ENCODE assay signal across 20 cellular contexts in the genomic region with DNA sequence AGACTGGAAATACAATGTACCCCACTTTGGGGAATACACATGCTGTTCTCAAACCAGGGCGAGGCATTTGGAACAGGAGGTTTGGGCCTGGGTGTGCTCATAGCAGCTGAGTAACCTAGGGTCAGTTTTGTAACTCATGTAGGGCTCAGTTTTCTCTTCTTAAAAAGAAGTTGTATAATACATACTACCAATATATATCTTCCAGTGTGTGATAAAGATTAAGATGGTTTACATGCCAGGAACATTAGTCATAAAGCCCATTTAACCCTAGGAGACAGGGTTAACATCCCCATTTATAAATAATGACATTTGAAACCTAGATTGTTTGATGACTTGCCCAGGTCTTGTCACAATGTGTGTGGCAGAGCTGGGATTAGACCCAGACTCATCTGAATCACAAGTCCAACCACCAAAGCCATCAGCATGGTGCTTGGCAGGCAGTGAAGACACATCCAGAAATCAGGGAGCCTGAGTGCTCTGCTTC. TPM values are rescaled to one million over a fixed set of nuclear protein-coding genes. Genes with fewer than 3 reads are reported as not detected.
DNase-seq lines count a peak whose midpoint lies in the region; ATAC-seq, FAIRE-seq and TF ChIP-seq lines count a peak whose summit lies in the region.
"Had no signal": no experiment of that assay in that cellular context is flagged by ENCODE, and none has a peak within 500 bp of the region (broad histone marks: within the 10 kb centered on the region; RNA-seq: fewer than 3 reads in every experiment).

No MANE protein-coding gene starts in this region.

- TSS peak; percentile 29 for BruUV-seq in mammary epithelial cell (replicated peaks; lab: Mats Ljungman, UMichigan)

- DNase-seq in left ventricle myocardium superior (no peak), Right ventricle myocardium inferior (ENCODE audit: missing footprints) (no peak), mammary epithelial cell (peak; percentile 21), iris pigment epithelial cell (ENCODE audit: low read depth) (peak; percentile 27), small intestine (no peak), dorsolateral prefrontal cortex (no peak)
- DNase-seq in activated CD4-positive, CD25-positive, alpha-beta regulatory T cell (lab: John Stamatoyannopoulos, UW): no peak
- DNase-seq: 8988T; activated CD4-positive, alpha-beta T cell treated with anti-CD3 and anti-CD28 coated beads for 1 hour; activated naive CD4-positive, alpha-beta T cell treated with anti-CD3 and anti-CD28 coated beads, Interleukin-2, amount 50 U/mL, for 16 hours; CD4-positive, alpha-beta T cell; effector memory CD4-positive, alpha-beta T cell; heart left ventricle; left cardiac atrium; NCI-H1417 treated with DMSO at 0.1 percent for 48 hours; stimulated activated CD4-positive, alpha-beta T cell treated with anti-CD3 and anti-CD28 coated beads, Interleukin-2, amount 100 ng/mL, for 24 hours; stimulated activated CD8-positive, alpha-beta memory T cell treated with anti-CD3 and anti-CD28 coated beads, Interleukin-4, amount 100 ng/mL, for 48 hours had no signal

- peak overlapping the region; percentile 63 for H3K27ac ChIP-seq in mammary epithelial cell (ENCODE audit: insufficient read depth, low read depth, low read length)
- peak overlapping the region in 1 of 2 donors; percentile 50 for H3K27ac ChIP-seq in small intestine (ENCODE audit: low read depth in 1 of 2, low read length in 1 of 2)
- H3K27ac ChIP-seq in dorsolateral prefrontal cortex: no peak overlapping the region
- H3K27ac ChIP-seq: heart left ventricle, prostate gland had no signal

- intact Hi-C loops in left ventricle myocardium superior (cut with micrococcal nuclease) (no loop called here), Right ventricle myocardium inferior (cut with DNase I) (loop anchor here (5.0 kb wide), 1 partner anchor 74 kb away; no protein-coding TSS in a partner anchor), mammary epithelial cell (cut with micrococcal nuclease) (no loop called here), dorsolateral prefrontal cortex (cut with DNase I) (no loop called here)

- H3K4me3 ChIP-seq in mammary epithelial cell (replicated peaks in 1 of 3; ENCODE audit: insufficient read depth in 1 of 3, low read depth in 2 of 3, low read length in 3 of 3): no peak overlapping the region
- peak overlapping the region in 1 of 2 donors; percentile 30 for H3K4me3 ChIP-seq in small intestine (ENCODE audit: low read depth in 1 of 2, low read length in 2 of 2)
- no peak overlapping the region for H3K4me3 ChIP-seq in dorsolateral prefrontal cortex
- H3K4me3 ChIP-seq: heart left ventricle, prostate gland had no signal

- no peak overlapping the region for H2AFZ ChIP-seq in mammary epithelial cell (ENCODE audit: low read depth, low read length)

- H4K20me1 ChIP-seq in mammary epithelial cell (ENCODE audit: insufficient read depth, low read length): no peaks in the 10 kb centered on the region

- TF ChIP-seq CTCF in mammary epithelial cell (conservative IDR thresholded peaks at IDR 0.05 in 1 of 2, IDR thresholded peaks at IDR 0.05 in 1 of 2; ENCODE audit: extremely low read depth in 1 of 2, insufficient read depth in 1 of 2, low read depth in 1 of 2, low read length in 2 of 2): no peak
- TF ChIP-seq CTCF in dorsolateral prefrontal cortex (IDR thresholded peaks at IDR 0.05 in 54 of 56, conservative IDR thresholded peaks at IDR 0.05 in 2 of 56; ENCODE audit: low read depth in 1 of 56, partially characterized antibody in 56 of 56): no peak

- ATAC-seq in left ventricle myocardium superior (peak; percentile 32), Right ventricle myocardium inferior (no peak), HG03342 (IDR thresholded peaks at IDR 0.05; ENCODE audit: unreplicated experiment) (no peak)
- ATAC-seq: left cardiac atrium had no signal

- no peak overlapping the region for H3K9ac ChIP-seq in mammary epithelial cell (ENCODE audit: insufficient read depth, low read length)

- in situ Hi-C loops in mammary epithelial cell (cut with MboI; ENCODE audit: low sequenced_read_pairs in 2 of 2): no loop called here

- H3K27me3 ChIP-seq in mammary epithelial cell (ENCODE audit: insufficient read depth, low read length) (no peaks in the 10 kb centered on the region), small intestine (ENCODE audit: control insufficient read depth in 2 of 2, insufficient read depth in 2 of 2, low read length in 2 of 2) (no peaks in the 10 kb centered on the region), dorsolateral prefrontal cortex (peaks cover 0 to 4% (median 0%) of the 10 kb centered on the region in 45 donors)
- H3K27me3 ChIP-seq: heart left ventricle had no signal

- H3K9me3 ChIP-seq in mammary epithelial cell (replicated peaks; ENCODE audit: insufficient read depth, low read length) (no peaks in the 10 kb centered on the region), small intestine (ENCODE audit: control insufficient read depth, low read depth) (no peaks in the 10 kb centered on the region)
- H3K9me3 ChIP-seq: heart left ventricle, prostate gland had no signal

- dilution Hi-C loops in mammary epithelial cell (cut with HindIII; ENCODE audit: low sequenced_read_pairs): no loop called here

- H3K79me2 ChIP-seq in mammary epithelial cell (ENCODE audit: insufficient read depth, low read length): no peaks in the 10 kb centered on the region

- WGBS in mammary epithelial cell (ENCODE audit: low coverage, missing lambda C conversion rate): 27% methylated on average over 1 of the region's 1 CpG
- WGBS in small intestine, 3 donors: 65 to 87% (median 84%) methylated on average over 1 of the region's 1 CpG

- no peaks in the 10 kb centered on the region for H3K36me3 ChIP-seq in mammary epithelial cell (ENCODE audit: insufficient read depth, low read length)
- H3K36me3 ChIP-seq in small intestine (ENCODE audit: control insufficient read depth in 2 of 2, insufficient read depth in 2 of 2, low read length in 2 of 2): peaks cover 0 to 25% of the 10 kb centered on the region in 2 donors
- H3K36me3 ChIP-seq: heart left ventricle, prostate gland had no signal

- CTCF ChIA-PET in mammary epithelial cell (lab: Charles Lee; ENCODE audit: low non-redundant PET): no interaction called here

- H3K4me2 ChIP-seq in mammary epithelial cell (ENCODE audit: insufficient read depth, low read depth, low read length): peak overlapping the region; percentile 41

- FAIRE-seq in small intestine (lab: Jason Lieb, UNC): no peak

- H3K4me1 ChIP-seq in mammary epithelial cell (ENCODE audit: insufficient read depth, low read length): peaks cover 31% of the 10 kb centered on the region
- H3K4me1 ChIP-seq in small intestine (ENCODE audit: control insufficient read depth in 2 of 2, insufficient read depth in 1 of 2, low read depth in 1 of 2, low read length in 1 of 2): no peaks in the 10 kb centered on the region
- H3K4me1 ChIP-seq: prostate gland had no signal

RNA-seq across cellular contexts. Expression of gene AKR1B10, which starts 6.0 kb away (rescaled TPM):
- total RNA-seq in left ventricle myocardium superior (0.45 TPM), Right ventricle myocardium inferior (not detected), mammary epithelial cell (1 to 10 TPM; 1.0 to 1.7 TPM), dorsolateral prefrontal cortex (under 1 TPM in 1 of 120 experiments, not detected in 119; 0.72 TPM)
- polyA plus RNA-seq in mammary epithelial cell (4.7 TPM), small intestine (1,000 to 10,000 TPM in 2 of 3 donors, 100 to 1,000 TPM in 1; 283 to 1,513 (median 1,320) TPM)
- polyA minus RNA-seq in mammary epithelial cell: 0.83 TPM
- total RNA-seq: CD4-positive, alpha-beta T cell had no signal
- polyA plus RNA-seq: IgD-negative memory B cell had no signal

RNA-seq across cellular contexts. Expression of gene AKR1B15, which starts 15.6 kb away (rescaled TPM):
- not detected for total RNA-seq in left ventricle myocardium superior
- total RNA-seq in Right ventricle myocardium inferior: not detected
- total RNA-seq in mammary epithelial cell: not detected
- polyA plus RNA-seq in mammary epithelial cell: not detected
- not detected for polyA minus RNA-seq in mammary epithelial cell
- polyA plus RNA-seq in small intestine: under 1 TPM in 1 of 3 donors, not detected in 2; 0.49 TPM
- total RNA-seq in dorsolateral prefrontal cortex: not detected
- total RNA-seq: CD4-positive, alpha-beta T cell; heart left ventricle had no signal
- polyA plus RNA-seq: heart left ventricle, IgD-negative memory B cell had no signal

Comparison
In these comparisons a context has a peak if more than half of its experiments do, and no peak if none do; other contexts are left out.
1. DNase-seq: peak in mammary epithelial cell (single experiment) and iris pigment epithelial cell (single experiment); none in left ventricle myocardium superior (single experiment), Right ventricle myocardium inferior (single experiment), small intestine (single experiment), dorsolateral prefrontal cortex (0 of 10) and activated CD4-positive, CD25-positive, alpha-beta regulatory T cell (0 of 4).